12 cellular contexts compared by ENCODE assay signal in genomic region chr2:228180126-228181097, GRCh38. TPM values are rescaled to one million over a fixed set of nuclear protein-coding genes. Genes with fewer than 3 reads are reported as not detected.
A peak's percentile ranks its signal among the peaks of the same experiment; 100 is the strongest.
DNase-seq lines count a peak whose midpoint lies in the region; ATAC-seq and TF ChIP-seq lines count a peak whose summit lies in the region.
"Had no signal": no experiment of that assay in that cellular context is flagged by ENCODE, and none has a peak within 500 bp of the region (broad histone marks: within the 10 kb centered on the region; RNA-seq: fewer than 3 reads in every experiment).

No MANE protein-coding gene starts in this region.

- BruUV-seq in A673 (replicated peaks; lab: Mats Ljungman, UMichigan): TSS peak; percentile 78

- peak; percentile 96 for DNase-seq in A673 (ENCODE audit: low spot score)
- DNase-seq in HFFc6: peak; percentile 17
- peak; percentile 3 for DNase-seq in astrocyte of the hippocampus (ENCODE audit: low read depth, low spot score)
- no peak for DNase-seq in ascending aorta (ENCODE audit: low spot score in 2 of 2)
- no peak for DNase-seq in adrenal gland
- DNase-seq: mucosa of descending colon; stimulated activated naive CD4-positive, alpha-beta T cell treated with Interleukin-2 at 50 U/mL for 16 hours had no signal

- H3K36me3 Mint-ChIP-seq in HFFc6 (ENCODE audit: low read depth): no peaks in the 10 kb centered on the region

- peak; percentile 52 for TF ChIP-seq CTCF in A673 (conservative IDR thresholded peaks at IDR 0.05; ENCODE audit: low read depth, low read length)
- TF ChIP-seq CTCF in HFFc6 (IDR thresholded peaks at IDR 0.05): no peak
- no peak for TF ChIP-seq CTCF in ascending aorta (IDR thresholded peaks at IDR 0.05)
- no peak for TF ChIP-seq CTCF in adrenal gland (IDR thresholded peaks at IDR 0.05)

- H3K9ac ChIP-seq in iPS-20b (ENCODE audit: low read depth, low read length): peak overlapping the region; percentile 32; the same call in 1 of the 2 replicates
- H3K9ac ChIP-seq: BLaER1 had no signal

- peaks cover 3% of the 10 kb centered on the region; the same call in 1 of the 2 replicates for H3K9me3 Mint-ChIP-seq in HFFc6

- peak overlapping the region; percentile 86 for H3K4me3 Mint-ChIP-seq in HFFc6

- no peak for TF ChIP-seq POLR2A in adrenal gland (IDR thresholded peaks at IDR 0.05)

- peaks cover 4% of the 10 kb centered on the region for H3K9me3 ChIP-seq in A673 (ENCODE audit: low read depth, low read length, poor library complexity, severe bottlenecking)
- peaks cover 1% of the 10 kb centered on the region; the same call in 1 of the 2 replicates for H3K9me3 ChIP-seq in iPS-20b (ENCODE audit: insufficient read depth, low read depth, low read length)
- peaks cover 0 to 4% of the 10 kb centered on the region in 2 donors for H3K9me3 ChIP-seq in ascending aorta
- H3K9me3 ChIP-seq in adrenal gland (replicated peaks in 1 of 3): no peaks in the 10 kb centered on the region
- H3K9me3 ChIP-seq: mucosa of descending colon had no signal

- CTCF ChIA-PET in A673 (lab: Charles Lee): interaction anchor here (0.5 to 1.6 kb wide), 3 partner anchors 132 to 477 kb away, joined by 3 to 13 read pairs (median 8); no protein-coding TSS in a partner anchor

- intact Hi-C loops in A673 (cut with micrococcal nuclease; ENCODE audit: unreplicated experiment): loop anchor here (1.0 to 10.0 kb wide), 3 partner anchors 134 to 477 kb away; no protein-coding TSS in a partner anchor
- intact Hi-C loops in ascending aorta (cut with DNase I): no loop called here
- intact Hi-C loops in adrenal gland (cut with DNase I): no loop called here

- no peaks in the 10 kb centered on the region for H3K36me3 ChIP-seq in A673 (ENCODE audit: insufficient read depth, low read length, poor library complexity, severe bottlenecking)
- no peaks in the 10 kb centered on the region for H3K36me3 ChIP-seq in iPS-20b (ENCODE audit: insufficient read depth, low read depth, low read length)
- no peaks in the 10 kb centered on the region for H3K36me3 ChIP-seq in ascending aorta
- no peaks in the 10 kb centered on the region for H3K36me3 ChIP-seq in adrenal gland (replicated peaks in 1 of 2)
- H3K36me3 ChIP-seq: BLaER1 had no signal

- H3K27ac Mint-ChIP-seq in HFFc6: no peak overlapping the region

- H3K4me1 Mint-ChIP-seq in HFFc6 (ENCODE audit: low read depth): peaks cover 21% of the 10 kb centered on the region

- ATAC-seq in HG02642 (IDR thresholded peaks at IDR 0.05; ENCODE audit: poor library complexity, unreplicated experiment) (no peak), GM21360 (IDR thresholded peaks at IDR 0.05; ENCODE audit: unreplicated experiment) (no peak)

- H3K27me3 Mint-ChIP-seq in HFFc6 (ENCODE audit: insufficient read depth): peaks cover 7% of the 10 kb centered on the region

- no peaks in the 10 kb centered on the region for H3K27me3 ChIP-seq in A673 (replicated peaks; ENCODE audit: insufficient read depth, low read depth, low read length, poor library complexity)
- H3K27me3 ChIP-seq in iPS-20b (ENCODE audit: insufficient read depth, low read length): peaks cover 50% of the 10 kb centered on the region
- H3K27me3 ChIP-seq in ascending aorta: no peaks in the 10 kb centered on the region
- peaks cover 19% of the 10 kb centered on the region for H3K27me3 ChIP-seq in adrenal gland
- H3K27me3 ChIP-seq: BLaER1 had no signal

- H3K4me1 ChIP-seq in A673 (ENCODE audit: insufficient read depth, low read length, poor library complexity, severe bottlenecking): peaks cover 23% of the 10 kb centered on the region
- H3K4me1 ChIP-seq in iPS-20b (ENCODE audit: insufficient read depth, low read length): no peaks in the 10 kb centered on the region; the same call in 1 of the 2 replicates
- no peaks in the 10 kb centered on the region for H3K4me1 ChIP-seq in ascending aorta
- no peaks in the 10 kb centered on the region for H3K4me1 ChIP-seq in adrenal gland (replicated peaks in 1 of 2)
- H3K4me1 ChIP-seq: BLaER1 had no signal

- POLR2A ChIA-PET in A673 (lab: Charles Lee; ENCODE audit: low non-redundant PET): no interaction called here

- peak overlapping the region; percentile 66 for H3K4me3 ChIP-seq in A673 (ENCODE audit: low read depth, low read length, poor library complexity, severe bottlenecking)
- peak overlapping the region; percentile 88 for H3K4me3 ChIP-seq in iPS-20b (ENCODE audit: low read length)
- no peak overlapping the region for H3K4me3 ChIP-seq in ascending aorta
- no peak overlapping the region for H3K4me3 ChIP-seq in adrenal gland
- H3K4me3 ChIP-seq: BLaER1, mucosa of descending colon had no signal

- H3K27ac ChIP-seq in A673 (ENCODE audit: low read depth, low read length, poor library complexity, severe bottlenecking) (peak overlapping the region; percentile 63), iPS-20b (ENCODE audit: low read length) (no peak overlapping the region), ascending aorta (no peak overlapping the region), adrenal gland (no peak overlapping the region)
- H3K27ac ChIP-seq: BLaER1 had no signal

- WGBS in adrenal gland, 4 donors: 5 to 8% (median 7%) methylated on average over 39 to 45 of the region's 45 CpGs

RNA-seq across cellular contexts. Expression of gene SPHKAP, which starts 1.1 kb away (rescaled TPM):
- 10.3 and 12.8 TPM in 2 replicates for total RNA-seq in A673 (2021)
- under 1 TPM; 0.52 to 0.94 (median 0.84) TPM for total RNA-seq in HFFc6 (2021; fragmentation: NEBNext Ultra II Directional; extraction: Animal tissue kit (Norgen Biotek cat#: 25700))
- not detected for total RNA-seq in ascending aorta
- under 1 TPM in 2 of 8 donors, not detected in 6; under 0.01 to 0.07 TPM for total RNA-seq in adrenal gland
- under 1 TPM in 1 of 3 donors, not detected in 2; 0.05 TPM for polyA plus RNA-seq in adrenal gland
- total RNA-seq: fibroblast of villous mesenchyme had no signal

Comparison
In these comparisons a context has a peak if more than half of its experiments do, and no peak if none do; other contexts are left out.
1. DNase-seq: peak in A673 (single experiment), HFFc6 (single experiment) and astrocyte of the hippocampus (single experiment); none in ascending aorta (0 of 2) and adrenal gland (0 of 7).
2. H3K4me3 ChIP-seq: peak in A673 (single experiment) and iPS-20b (single experiment); none in ascending aorta (0 of 2) and adrenal gland (0 of 4).